1 cellular context compared by ENCODE assay signal in genomic region chr15:29685156-29686078, GRCh38.
TF ChIP-seq lines count a peak whose summit lies in the region.

No MANE protein-coding gene starts in this region.

TF ChIP-seq in H1, 55 proteins besides CTCF, POLR2A, EP300 and RAD21 (continued from another document):
- TF ChIP-seq, protein P1, sequence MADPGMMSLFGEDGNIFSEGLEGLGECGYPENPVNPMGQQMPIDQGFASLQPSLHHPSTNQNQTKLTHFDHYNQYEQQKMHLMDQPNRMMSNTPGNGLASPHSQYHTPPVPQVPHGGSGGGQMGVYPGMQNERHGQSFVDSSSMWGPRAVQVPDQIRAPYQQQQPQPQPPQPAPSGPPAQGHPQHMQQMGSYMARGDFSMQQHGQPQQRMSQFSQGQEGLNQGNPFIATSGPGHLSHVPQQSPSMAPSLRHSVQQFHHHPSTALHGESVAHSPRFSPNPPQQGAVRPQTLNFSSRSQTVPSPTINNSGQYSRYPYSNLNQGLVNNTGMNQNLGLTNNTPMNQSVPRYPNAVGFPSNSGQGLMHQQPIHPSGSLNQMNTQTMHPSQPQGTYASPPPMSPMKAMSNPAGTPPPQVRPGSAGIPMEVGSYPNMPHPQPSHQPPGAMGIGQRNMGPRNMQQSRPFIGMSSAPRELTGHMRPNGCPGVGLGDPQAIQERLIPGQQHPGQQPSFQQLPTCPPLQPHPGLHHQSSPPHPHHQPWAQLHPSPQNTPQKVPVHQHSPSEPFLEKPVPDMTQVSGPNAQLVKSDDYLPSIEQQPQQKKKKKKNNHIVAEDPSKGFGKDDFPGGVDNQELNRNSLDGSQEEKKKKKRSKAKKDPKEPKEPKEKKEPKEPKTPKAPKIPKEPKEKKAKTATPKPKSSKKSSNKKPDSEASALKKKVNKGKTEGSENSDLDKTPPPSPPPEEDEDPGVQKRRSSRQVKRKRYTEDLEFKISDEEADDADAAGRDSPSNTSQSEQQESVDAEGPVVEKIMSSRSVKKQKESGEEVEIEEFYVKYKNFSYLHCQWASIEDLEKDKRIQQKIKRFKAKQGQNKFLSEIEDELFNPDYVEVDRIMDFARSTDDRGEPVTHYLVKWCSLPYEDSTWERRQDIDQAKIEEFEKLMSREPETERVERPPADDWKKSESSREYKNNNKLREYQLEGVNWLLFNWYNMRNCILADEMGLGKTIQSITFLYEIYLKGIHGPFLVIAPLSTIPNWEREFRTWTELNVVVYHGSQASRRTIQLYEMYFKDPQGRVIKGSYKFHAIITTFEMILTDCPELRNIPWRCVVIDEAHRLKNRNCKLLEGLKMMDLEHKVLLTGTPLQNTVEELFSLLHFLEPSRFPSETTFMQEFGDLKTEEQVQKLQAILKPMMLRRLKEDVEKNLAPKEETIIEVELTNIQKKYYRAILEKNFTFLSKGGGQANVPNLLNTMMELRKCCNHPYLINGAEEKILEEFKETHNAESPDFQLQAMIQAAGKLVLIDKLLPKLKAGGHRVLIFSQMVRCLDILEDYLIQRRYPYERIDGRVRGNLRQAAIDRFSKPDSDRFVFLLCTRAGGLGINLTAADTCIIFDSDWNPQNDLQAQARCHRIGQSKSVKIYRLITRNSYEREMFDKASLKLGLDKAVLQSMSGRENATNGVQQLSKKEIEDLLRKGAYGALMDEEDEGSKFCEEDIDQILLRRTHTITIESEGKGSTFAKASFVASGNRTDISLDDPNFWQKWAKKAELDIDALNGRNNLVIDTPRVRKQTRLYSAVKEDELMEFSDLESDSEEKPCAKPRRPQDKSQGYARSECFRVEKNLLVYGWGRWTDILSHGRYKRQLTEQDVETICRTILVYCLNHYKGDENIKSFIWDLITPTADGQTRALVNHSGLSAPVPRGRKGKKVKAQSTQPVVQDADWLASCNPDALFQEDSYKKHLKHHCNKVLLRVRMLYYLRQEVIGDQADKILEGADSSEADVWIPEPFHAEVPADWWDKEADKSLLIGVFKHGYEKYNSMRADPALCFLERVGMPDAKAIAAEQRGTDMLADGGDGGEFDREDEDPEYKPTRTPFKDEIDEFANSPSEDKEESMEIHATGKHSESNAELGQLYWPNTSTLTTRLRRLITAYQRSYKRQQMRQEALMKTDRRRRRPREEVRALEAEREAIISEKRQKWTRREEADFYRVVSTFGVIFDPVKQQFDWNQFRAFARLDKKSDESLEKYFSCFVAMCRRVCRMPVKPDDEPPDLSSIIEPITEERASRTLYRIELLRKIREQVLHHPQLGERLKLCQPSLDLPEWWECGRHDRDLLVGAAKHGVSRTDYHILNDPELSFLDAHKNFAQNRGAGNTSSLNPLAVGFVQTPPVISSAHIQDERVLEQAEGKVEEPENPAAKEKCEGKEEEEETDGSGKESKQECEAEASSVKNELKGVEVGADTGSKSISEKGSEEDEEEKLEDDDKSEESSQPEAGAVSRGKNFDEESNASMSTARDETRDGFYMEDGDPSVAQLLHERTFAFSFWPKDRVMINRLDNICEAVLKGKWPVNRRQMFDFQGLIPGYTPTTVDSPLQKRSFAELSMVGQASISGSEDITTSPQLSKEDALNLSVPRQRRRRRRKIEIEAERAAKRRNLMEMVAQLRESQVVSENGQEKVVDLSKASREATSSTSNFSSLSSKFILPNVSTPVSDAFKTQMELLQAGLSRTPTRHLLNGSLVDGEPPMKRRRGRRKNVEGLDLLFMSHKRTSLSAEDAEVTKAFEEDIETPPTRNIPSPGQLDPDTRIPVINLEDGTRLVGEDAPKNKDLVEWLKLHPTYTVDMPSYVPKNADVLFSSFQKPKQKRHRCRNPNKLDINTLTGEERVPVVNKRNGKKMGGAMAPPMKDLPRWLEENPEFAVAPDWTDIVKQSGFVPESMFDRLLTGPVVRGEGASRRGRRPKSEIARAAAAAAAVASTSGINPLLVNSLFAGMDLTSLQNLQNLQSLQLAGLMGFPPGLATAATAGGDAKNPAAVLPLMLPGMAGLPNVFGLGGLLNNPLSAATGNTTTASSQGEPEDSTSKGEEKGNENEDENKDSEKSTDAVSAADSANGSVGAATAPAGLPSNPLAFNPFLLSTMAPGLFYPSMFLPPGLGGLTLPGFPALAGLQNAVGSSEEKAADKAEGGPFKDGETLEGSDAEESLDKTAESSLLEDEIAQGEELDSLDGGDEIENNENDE (IDR thresholded peaks at IDR 0.05; ENCODE audit: insufficient replicate concordance, low read length): no peak
- no peak for TF ChIP-seq USF2 (IDR thresholded peaks at IDR 0.05; ENCODE audit: low read length)
- TF ChIP-seq EGR1 (IDR thresholded peaks at IDR 0.05; ENCODE audit: borderline replicate concordance, low read depth, low read length): no peak
- TF ChIP-seq RNF2 (IDR thresholded peaks at IDR 0.05; ENCODE audit: borderline replicate concordance, low read depth, low read length, missing control alignments, poor library complexity, severe bottlenecking): no peak
- TF ChIP-seq SAP30 (IDR thresholded peaks at IDR 0.05; ENCODE audit: insufficient read depth, insufficient replicate concordance, low read length): no peak
- TF ChIP-seq PHF8 (conservative IDR thresholded peaks at IDR 0.05; ENCODE audit: low read depth, low read length): no peak
